8 cellular contexts compared by ENCODE assay signal in genomic region chr4:112099701-112100289, GRCh38. TPM values are rescaled to one million over a fixed set of nuclear protein-coding genes. Genes with fewer than 3 reads are reported as not detected.
A peak's percentile ranks its signal among the peaks of the same experiment; 100 is the strongest.
DNase-seq lines count a peak whose midpoint lies in the region; ATAC-seq, FAIRE-seq and TF ChIP-seq lines count a peak whose summit lies in the region.

No MANE protein-coding gene starts in this region.

- POLR2A ChIA-PET in A549 (lab: Yijun Ruan, JAX) = interaction anchor here (0.5 to 2.0 kb wide), 2 partner anchors 32 to 132 kb away, joined by 4 to 7 read pairs; partner anchors contain the start of gene AP1AR
- POLR2A ChIA-PET in WTC11 (lab: Charles Lee) = interaction anchor here (1.1 kb wide), 1 partner anchor 132 kb away, joined by 4 read pairs; the partner anchor contains the start of gene AP1AR

- no peaks in the 10 kb centered on the region for H3K27me3 ChIP-seq in heart left ventricle

- ATAC-seq in A549 (peak; percentile 90 to 94), HG02759 (IDR thresholded peaks at IDR 0.05; ENCODE audit: unreplicated experiment) (peak; percentile 83), WTC11 (peak; percentile 92), heart left ventricle (peak; percentile 58 to 85 (median 70)), sciatic nerve (peak; percentile 80)

- no peaks in the 10 kb centered on the region for H3K36me3 ChIP-seq in heart left ventricle

- FAIRE-seq in A549 (lab: Jason Lieb, UNC) (peak; percentile 67), GM12892 (lab: Jason Lieb, UNC) (peak; percentile 84)

- H3K36me3 Mint-ChIP-seq in WTC11 = no peaks in the 10 kb centered on the region

- peak overlapping the region; percentile 16; the same call in 1 of the 3 replicates for H3K4me2 ChIP-seq in A549

- DNase-seq in A549 (ENCODE audit: low read depth in 1 of 2, low spot score in 1 of 2) (peak; percentile 22 to 47), GM12892 (ENCODE audit: insufficient read length) (no peak), NCI-H1436 treated with DMSO at 0.1 percent for 48 hours (lab: John Stamatoyannopoulos, UW) (peak; percentile 1), WTC11 (ENCODE audit: low spot score) (no peak), heart left ventricle (no peak), sciatic nerve (ENCODE audit: low spot score) (no peak)
- no peak for DNase-seq in activated CD4-positive, alpha-beta T cell treated with anti-CD3 and anti-CD28 coated beads for 48 hours

- H3K27ac ChIP-seq in A549 (no peak overlapping the region), heart left ventricle (no peak overlapping the region)

- no peak overlapping the region for H3K4me3 Mint-ChIP-seq in WTC11

- TF ChIP-seq RAD21 in A549 (conservative IDR thresholded peaks at IDR 0.05 in 1 of 2, IDR thresholded peaks at IDR 0.05 in 1 of 2) = peak; percentile 86

- TF ChIP-seq EP300 in A549 (IDR thresholded peaks at IDR 0.05) = no peak

- TF ChIP-seq POLR2A in A549 (IDR thresholded peaks at IDR 0.05; ENCODE audit: low read length) (no peak), GM12892 (IDR thresholded peaks at IDR 0.05; ENCODE audit: low read depth, low read length) (no peak), heart left ventricle (IDR thresholded peaks at IDR 0.05) (no peak)

- peak overlapping the region; percentile 17; the same call in 1 of the 2 replicates for H3K27ac Mint-ChIP-seq in WTC11

- H3K4me1 ChIP-seq in A549 (peaks cover 3% of the 10 kb centered on the region; the same call in 2 of the 3 replicates), heart left ventricle (peaks cover 0 to 24% (median 4%) of the 10 kb centered on the region in 12 donors)

- peaks cover 3% of the 10 kb centered on the region; the same call in 1 of the 2 replicates for H3K4me1 Mint-ChIP-seq in WTC11

- CTCF ChIA-PET in A549 (lab: Yijun Ruan, JAX) (interaction anchor here (0.6 to 9.4 kb wide), 29 partner anchors 9 to 1539 kb away, joined by 3 to 128 read pairs (median 5); no protein-coding TSS in a partner anchor), WTC11 (lab: Charles Lee) (interaction anchor here (0.7 to 2.4 kb wide), 38 partner anchors 9 to 505 kb away, joined by 3 to 52 read pairs (median 3); partner anchors contain the start of gene AP1AR)

- H3K4me3 ChIP-seq in A549 = no peak overlapping the region
- no peak overlapping the region for H3K4me3 ChIP-seq in heart left ventricle

- 20% methylated on average over 5 of the region's 5 CpGs for WGBS in A549 (ENCODE audit: missing lambda C conversion rate)
- WGBS in heart left ventricle, 4 donors = 7 to 21% (median 15%) methylated on average over 5 of the region's 5 CpGs

- TF ChIP-seq CTCF in A549 (IDR thresholded peaks at IDR 0.05) = peak; percentile 77
- TF ChIP-seq CTCF in WTC11 (IDR thresholded peaks at IDR 0.05) = peak; percentile 24; the same call in 1 of the 2 replicates
- TF ChIP-seq CTCF in heart left ventricle (IDR thresholded peaks at IDR 0.05) = peak; percentile 54 to 84 (median 74)

- no peaks in the 10 kb centered on the region; the same call in 1 of the 2 replicates for H3K27me3 Mint-ChIP-seq in WTC11 (ENCODE audit: low read depth)

- no peaks in the 10 kb centered on the region for H3K9me3 Mint-ChIP-seq in WTC11

- intact Hi-C loops in heart left ventricle (cut with DNase I) (loop anchor here (1.0 to 10.0 kb wide), 11 partner anchors 47 to 505 kb away; partner anchors contain the start of gene FAM241A (in 3 of the 10)), sciatic nerve (cut with DNase I) (loop anchor here (10.0 kb wide), 1 partner anchor 135 kb away; the partner anchor contains the start of gene AP1AR)

- no peaks in the 10 kb centered on the region for H3K9me3 ChIP-seq in A549
- no peaks in the 10 kb centered on the region for H3K9me3 ChIP-seq in heart left ventricle

TF ChIP-seq in A549, 52 proteins besides CTCF, POLR2A, EP300 and RAD21:
- TF ChIP-seq MAZ (IDR thresholded peaks at IDR 0.05; ENCODE audit: borderline replicate concordance, low read depth, low read length) (no peak), SMC3 (IDR thresholded peaks at IDR 0.05) (peak; percentile 85)

TF ChIP-seq in WTC11, 78 proteins besides CTCF, POLR2A, EP300 and RAD21:
- no peak for TF ChIP-seq SOX15 (CRISPR knock-in tag; IDR thresholded peaks at IDR 0.05)
- no peak for TF ChIP-seq OVOL2 (CRISPR knock-in tag; IDR thresholded peaks at IDR 0.05; ENCODE audit: borderline replicate concordance)

RNA-seq across cellular contexts. Expression of gene FAM241A, which starts 45.5 kb away (rescaled TPM):
- polyA plus RNA-seq in A549 (2011; rRNA removed) (1.5 and 2.3 TPM in 2 replicates), A549 (2017; fragmentation: RNase III; extraction: RNeasy Plus Mini Kit Qiagen cat#74134 plus additional on column Dnase treatment) (0.59 to 0.67 TPM (median 0.63 TPM) in 3 replicates), heart left ventricle (1 to 10 TPM; 5.3 to 5.8 TPM)
- 0.48 and 0.59 TPM in 2 replicates for polyA plus RNA-seq in A549 (2012; cell fraction: cytosol; rRNA removed)
- polyA plus RNA-seq in A549 (2012; cell fraction: nucleus; rRNA removed) = 0.18 and 0.22 TPM in 2 replicates
- 0.29 and 0.37 TPM in 2 replicates for polyA minus RNA-seq in A549 (2011; rRNA and poly(A)+ RNA removed)
- 2.4 TPM for polyA plus RNA-seq in GM12892 (2012; ENCODE audit: missing spikeins)
- total RNA-seq in WTC11 (2021) (0.22 to 0.23 TPM (median 0.23 TPM) in 3 replicates), heart left ventricle (10 to 100 TPM in 1 of 9 donors, 1 to 10 TPM in 8; 5.4 to 10.3 (median 8.5) TPM), sciatic nerve (7.1 TPM)

Comparison
In these comparisons a context has a peak if more than half of its experiments do, and no peak if none do; other contexts are left out.
1. DNase-seq: peak in A549 (2 of 2) and NCI-H1436 treated with DMSO at 0.1 percent for 48 hours (single experiment); none in GM12892 (single experiment), WTC11 (single experiment), heart left ventricle (0 of 5), sciatic nerve (single experiment) and activated CD4-positive, alpha-beta T cell treated with anti-CD3 and anti-CD28 coated beads for 48 hours (single experiment).
2. CTCF ChIP-seq: peak in every context shown above with its lines; median percentile 77 in A549; 74 in heart left ventricle; 24 in WTC11.
3. Of the 8 proteins assayed by ChIP-seq in both WTC11 and A549: peak only in WTC11: none; only in A549: none; in both: CTCF; in neither: 7.
4. Peak in every context shown above with its lines, with median percentiles within 50 percentile points of each other: ATAC-seq.